9 cellular contexts compared by ENCODE assay signal in genomic region chrX:109472939-109473713, GRCh38. TPM values are rescaled to one million over a fixed set of nuclear protein-coding genes. Genes with fewer than 3 reads are reported as not detected.
DNase-seq lines count a peak whose midpoint lies in the region; ATAC-seq and TF ChIP-seq lines count a peak whose summit lies in the region.
"Had no signal": no experiment of that assay in that cellular context is flagged by ENCODE, and none has a peak within 500 bp of the region (broad histone marks: within the 10 kb centered on the region; RNA-seq: fewer than 3 reads in every experiment).

No MANE protein-coding gene starts in this region.

- no peaks in the 10 kb centered on the region for H3K9me3 Mint-ChIP-seq in neural progenitor cell
- H3K9me3 Mint-ChIP-seq: T-helper 1 cell treated with Interleukin-12 subunit alpha and Interleukin-12 subunit beta and Interleukin-4 antibody, amounts not matched to agents 30 μg/mL and 1 μg/mL, for 36 hours had no signal

- H3K27ac Mint-ChIP-seq in neural progenitor cell, result peak overlapping the region; percentile 86
- H3K27ac Mint-ChIP-seq: T-helper 1 cell treated with Interleukin-12 subunit alpha and Interleukin-12 subunit beta and Interleukin-4 antibody, amounts not matched to agents 30 μg/mL and 1 μg/mL, for 36 hours had no signal

- H3K4me1 Mint-ChIP-seq in neural progenitor cell, result peaks cover 22% of the 10 kb centered on the region

- no peaks in the 10 kb centered on the region for H3K27me3 ChIP-seq in MM.1S (replicated peaks; ENCODE audit: insufficient read depth, low read length)
- no peaks in the 10 kb centered on the region for H3K27me3 ChIP-seq in neural progenitor cell

- H3K4me3 Mint-ChIP-seq in neural progenitor cell, result peak overlapping the region; percentile 17
- H3K4me3 Mint-ChIP-seq: T-helper 1 cell treated with Interleukin-12 subunit alpha and Interleukin-12 subunit beta and Interleukin-4 antibody, amounts not matched to agents 30 μg/mL and 1 μg/mL, for 36 hours had no signal

- H3K36me3 ChIP-seq in MM.1S (replicated peaks; ENCODE audit: insufficient read depth, low read length), result no peaks in the 10 kb centered on the region
- H3K36me3 ChIP-seq in neural progenitor cell, result no peaks in the 10 kb centered on the region

- H3K4me1 ChIP-seq in MM.1S (ENCODE audit: low read length), result no peaks in the 10 kb centered on the region
- H3K4me1 ChIP-seq in neural progenitor cell, result peaks cover 46% of the 10 kb centered on the region

- H4K20me1 ChIP-seq in MM.1S (ENCODE audit: insufficient read depth, low read length) (no peaks in the 10 kb centered on the region), neural progenitor cell (ENCODE audit: low read depth) (no peaks in the 10 kb centered on the region)

- H3K79me2 ChIP-seq in MM.1S (ENCODE audit: low read length) (no peaks in the 10 kb centered on the region), neural progenitor cell (ENCODE audit: low read depth) (no peaks in the 10 kb centered on the region)

- H2AFZ ChIP-seq in MM.1S (ENCODE audit: low read length) (no peak overlapping the region), neural progenitor cell (replicated peaks) (no peak overlapping the region)

- H3K36me3 Mint-ChIP-seq in neural progenitor cell, result no peaks in the 10 kb centered on the region

- H3K9ac ChIP-seq in MM.1S (ENCODE audit: low read length) (no peak overlapping the region), neural progenitor cell (no peak overlapping the region)

- ATAC-seq in GM18519 (IDR thresholded peaks at IDR 0.05; ENCODE audit: low FRiP score, unreplicated experiment) (no peak), HG03159 (IDR thresholded peaks at IDR 0.05; ENCODE audit: unreplicated experiment) (no peak), HG02981 (IDR thresholded peaks at IDR 0.05; ENCODE audit: unreplicated experiment) (no peak)

- H3K9me3 ChIP-seq in MM.1S (replicated peaks; ENCODE audit: insufficient read depth, low read length), result no peaks in the 10 kb centered on the region
- H3K9me3 ChIP-seq in neural progenitor cell (ENCODE audit: low read depth), result no peaks in the 10 kb centered on the region

- H3K4me3 ChIP-seq in MM.1S (ENCODE audit: low read length) (no peak overlapping the region), neural progenitor cell (no peak overlapping the region)

- no peaks in the 10 kb centered on the region for H3F3A ChIP-seq in MM.1S (ENCODE audit: insufficient read depth, low read length)
- peaks cover 48% of the 10 kb centered on the region for H3F3A ChIP-seq in neural progenitor cell (ENCODE audit: low read depth)

- TF ChIP-seq CTCF in MM.1S (IDR thresholded peaks at IDR 0.05; ENCODE audit: low read length) (no peak; the same call in 1 of the 2 replicates), neural progenitor cell (IDR thresholded peaks at IDR 0.05) (peak; percentile 76)

- no peak overlapping the region for H3K27ac ChIP-seq in MM.1S (ENCODE audit: low read length)
- H3K27ac ChIP-seq in neural progenitor cell, result peak overlapping the region; percentile 70

- H3K4me2 ChIP-seq in MM.1S (ENCODE audit: low read depth, low read length) (no peak overlapping the region), neural progenitor cell (peak overlapping the region; percentile 62)

- no peaks in the 10 kb centered on the region for H3K27me3 Mint-ChIP-seq in neural progenitor cell (ENCODE audit: insufficient read depth, low read depth)

- no peaks in the 10 kb centered on the region for H3K9me2 ChIP-seq in MM.1S (replicated peaks; ENCODE audit: insufficient read depth, low read length)

- DNase-seq in NCI-H146 (lab: John Stamatoyannopoulos, UW), result peak; percentile 0
- no peak for DNase-seq in NCI-H146 treated with DMSO at 0.1 percent for 48 hours (lab: John Stamatoyannopoulos, UW; ENCODE audit: unreplicated experiment)
- peak; percentile 8 for DNase-seq in MM.1S
- DNase-seq in astrocyte of the hippocampus (ENCODE audit: low read depth, low spot score), result peak; percentile 75
- peak; percentile 85 for DNase-seq in neural progenitor cell (ENCODE audit: low spot score)

RNA-seq across cellular contexts. Expression of gene GUCY2F, which starts 8.8 kb away (rescaled TPM):
- 0.06 and 0.07 TPM in 2 replicates for total RNA-seq in neural progenitor cell (ENCODE audit: low replicate concordance)
